23 cellular contexts compared by ENCODE assay signal in the genomic region with DNA sequence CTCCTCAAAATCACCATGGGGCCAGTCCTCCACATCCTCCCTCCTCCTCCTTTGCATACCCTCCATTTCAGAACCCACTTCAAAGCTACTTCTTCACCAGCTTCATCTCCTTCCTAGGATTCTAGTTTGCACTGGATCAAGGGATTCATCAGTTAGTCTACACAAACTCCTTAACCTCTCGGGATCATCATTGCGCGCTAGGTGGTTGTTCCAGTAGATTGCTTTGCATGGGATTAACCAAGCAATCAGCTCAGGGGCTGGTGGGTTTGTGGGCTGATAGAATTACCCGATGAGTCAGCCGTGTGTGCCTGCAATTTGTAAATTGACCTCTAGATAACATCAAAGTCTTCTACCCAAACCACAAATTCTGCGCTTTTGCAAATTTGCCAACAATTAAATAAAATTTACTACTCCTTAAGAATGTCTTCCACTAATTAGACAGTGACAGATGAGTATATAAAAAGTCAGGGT. TPM values are rescaled to one million over a fixed set of nuclear protein-coding genes. Genes with fewer than 3 reads are reported as not detected.
DNase-seq lines count a peak whose midpoint lies in the region; ATAC-seq, FAIRE-seq and TF ChIP-seq lines count a peak whose summit lies in the region.
"Had no signal": no experiment of that assay in that cellular context is flagged by ENCODE, and none has a peak within 500 bp of the region (broad histone marks: within the 10 kb centered on the region; RNA-seq: fewer than 3 reads in every experiment).

No MANE protein-coding gene starts in this region.

- H4K20me1 ChIP-seq in astrocyte (ENCODE audit: insufficient read depth, low read length): no peaks in the 10 kb centered on the region

- H3K4me3 Mint-ChIP-seq in astrocyte (ENCODE audit: unreplicated experiment): no peak overlapping the region
- H3K4me3 Mint-ChIP-seq: activated naive CD8-positive, alpha-beta T cell; activated T-cell treated with anti-CD3 and anti-CD28 coated beads, Interleukin-2, amount 50 U/mL, for 72 hours; H9 had no signal

- H3K9me3 Mint-ChIP-seq in astrocyte (ENCODE audit: unreplicated experiment): no peaks in the 10 kb centered on the region
- H3K9me3 Mint-ChIP-seq: activated T-cell treated with anti-CD3 and anti-CD28 coated beads, Interleukin-2, amount 50 U/mL, for 72 hours; H9 had no signal

- H3K4me2 ChIP-seq in astrocyte (ENCODE audit: low read length): no peak overlapping the region
- no peak overlapping the region for H3K4me2 ChIP-seq in trophoblast cell (ENCODE audit: low read length)

- H3K27me3 ChIP-seq in astrocyte (ENCODE audit: insufficient read depth, low read length) (peaks cover 41% of the 10 kb centered on the region), trophoblast cell (ENCODE audit: insufficient read depth, low read length) (no peaks in the 10 kb centered on the region)
- H3K27me3 ChIP-seq: body of pancreas, SJSA1 had no signal

- H3K14ac ChIP-seq in trophoblast cell (ENCODE audit: low read length): no peak overlapping the region

- H3K36me3 ChIP-seq in astrocyte (ENCODE audit: insufficient read depth, low read length) (no peaks in the 10 kb centered on the region), trophoblast cell (ENCODE audit: control insufficient read depth in 1 of 2, insufficient read depth in 2 of 2, low read length in 2 of 2) (peaks cover 2 to 6% of the 10 kb centered on the region in 2 experiments)
- H3K36me3 ChIP-seq: lower lobe of right lung, SJSA1, suprapubic skin had no signal

- no peak overlapping the region for H2BK120ac ChIP-seq in trophoblast cell (ENCODE audit: insufficient read depth, low read length, poor library complexity)

- H3K9ac ChIP-seq in astrocyte (ENCODE audit: low read length) (no peak overlapping the region), trophoblast cell (ENCODE audit: low read length) (no peak overlapping the region)

- WGBS in trophoblast cell (ENCODE audit: extremely low coverage, insufficient coverage, insufficient read length): no CpG with 5 or more reads among the region's 6 CpGs

- no peak overlapping the region for H3K4me3 ChIP-seq in astrocyte (ENCODE audit: insufficient read depth, low read depth, low read length)
- H3K4me3 ChIP-seq in trophoblast cell (ENCODE audit: low read depth, low read length): no peak overlapping the region
- H3K4me3 ChIP-seq: body of pancreas, lower lobe of right lung, SJSA1, suprapubic skin had no signal

- peak; percentile 74 for DNase-seq in Daoy (ENCODE audit: low read depth)
- peak; percentile 58 for DNase-seq in NCI-H82 treated with DMSO at 0.1 percent for 48 hours (lab: John Stamatoyannopoulos, UW; ENCODE audit: unreplicated experiment)
- DNase-seq in astrocyte (ENCODE audit: low read depth): peak; percentile 55
- DNase-seq in trophoblast cell: no peak
- no peak for DNase-seq in DMS153 (lab: John Stamatoyannopoulos, UW)
- DNase-seq in activated CD4-positive, alpha-beta T cell treated with anti-CD3 and anti-CD28 coated beads, Interleukin-2, amount 50 U/mL, for 1 hour: no peak
- no peak for DNase-seq in SIG-M5 treated with dmso at 0.1 percent for 504 hours (lab: John Stamatoyannopoulos, UW; ENCODE audit: unreplicated experiment)
- DNase-seq: activated CD4-positive, CD25-positive, alpha-beta regulatory T cell treated with anti-CD3 and anti-CD28 coated beads, Interleukin-2, amount 50 U/mL, for 72 hours; activated T-cell treated with anti-CD3 and anti-CD28 coated beads, Interleukin-2, amount 50 U/mL, for 72 hours; body of pancreas; GDM1; H9; lower lobe of right lung; NCI-H1930; occipital lobe; stimulated activated CD4-positive, alpha-beta T cell treated with anti-CD3 and anti-CD28 coated beads, Interleukin-12 subunit alpha, Interleukin-12 subunit beta, amount 100 ng/mL, for 4 hours; T-helper 9 cell had no signal

- no peak overlapping the region for H3K27ac ChIP-seq in astrocyte (ENCODE audit: low read depth, low read length)
- H3K27ac ChIP-seq in trophoblast cell (ENCODE audit: low read depth, low read length): no peak overlapping the region
- H3K27ac ChIP-seq: body of pancreas, lower lobe of right lung, SJSA1, suprapubic skin had no signal

- peaks cover 18% of the 10 kb centered on the region for H3K4me1 Mint-ChIP-seq in astrocyte (ENCODE audit: low read depth, unreplicated experiment)

- peaks cover 10% of the 10 kb centered on the region for H3K36me3 Mint-ChIP-seq in astrocyte (ENCODE audit: low read depth, unreplicated experiment)
- H3K36me3 Mint-ChIP-seq: activated naive CD8-positive, alpha-beta T cell had no signal

- H3K27me3 Mint-ChIP-seq in astrocyte (ENCODE audit: low read depth, unreplicated experiment): peaks cover 25% of the 10 kb centered on the region
- H3K27me3 Mint-ChIP-seq: activated naive CD8-positive, alpha-beta T cell had no signal

- H3K79me2 ChIP-seq in astrocyte (ENCODE audit: insufficient read depth, low read length): no peaks in the 10 kb centered on the region
- H3K79me2 ChIP-seq in trophoblast cell (ENCODE audit: control insufficient read depth, insufficient read depth, low read length, poor library complexity): peaks cover 14% of the 10 kb centered on the region

- H2AK5ac ChIP-seq in trophoblast cell (ENCODE audit: low read length): no peak overlapping the region

- H3K9me3 ChIP-seq in astrocyte (ENCODE audit: insufficient read depth, low read depth, low read length) (no peaks in the 10 kb centered on the region), trophoblast cell (ENCODE audit: insufficient read depth, low read depth, low read length) (peaks cover 2% of the 10 kb centered on the region)
- H3K9me3 ChIP-seq: body of pancreas, lower lobe of right lung, SJSA1, suprapubic skin had no signal

- no peak for ATAC-seq in GM21447 (IDR thresholded peaks at IDR 0.05; ENCODE audit: unreplicated experiment)
- ATAC-seq: activated T-cell treated with anti-CD3 and anti-CD28 coated beads, Interleukin-2, amount 50 U/mL, for 72 hours; body of pancreas; lower lobe of right lung had no signal

- no peak overlapping the region for H4K8ac ChIP-seq in trophoblast cell (ENCODE audit: low read depth, low read length)

- peak overlapping the region; percentile 45 for H3K4ac ChIP-seq in trophoblast cell (ENCODE audit: low read depth, low read length)

- FAIRE-seq in astrocyte (lab: Jason Lieb, UNC): no peak

- no peak overlapping the region for H2AFZ ChIP-seq in astrocyte (ENCODE audit: low read depth, low read length)
- H2AFZ ChIP-seq in trophoblast cell (ENCODE audit: insufficient read depth, low read length, poor library complexity): no peak overlapping the region

- H3K4me1 ChIP-seq in astrocyte (ENCODE audit: insufficient read depth, low read length): no peaks in the 10 kb centered on the region
- H3K4me1 ChIP-seq in trophoblast cell (ENCODE audit: control insufficient read depth in 1 of 2, insufficient read depth in 2 of 2, low read length in 2 of 2): peaks cover 42 to 46% of the 10 kb centered on the region in 2 experiments
- H3K4me1 ChIP-seq: lower lobe of right lung, SJSA1 had no signal

- no peak overlapping the region for H3K27ac Mint-ChIP-seq in astrocyte (ENCODE audit: unreplicated experiment)
- H3K27ac Mint-ChIP-seq: activated naive CD8-positive, alpha-beta T cell; activated T-cell treated with anti-CD3 and anti-CD28 coated beads, Interleukin-2, amount 50 U/mL, for 72 hours; H9 had no signal

- no peak overlapping the region for H4K12ac ChIP-seq in trophoblast cell (ENCODE audit: low read depth, low read length)

- no peak overlapping the region for H2BK5ac ChIP-seq in trophoblast cell (ENCODE audit: low read depth, low read length, poor library complexity)

- peaks cover 5% of the 10 kb centered on the region for H3K79me1 ChIP-seq in trophoblast cell (ENCODE audit: low read length)

- H3K18ac ChIP-seq in trophoblast cell (ENCODE audit: low read length): no peak overlapping the region

- H2BK12ac ChIP-seq in trophoblast cell (ENCODE audit: low read length): no peak overlapping the region

- no peak overlapping the region for H3K23ac ChIP-seq in trophoblast cell (ENCODE audit: low read length)

- TF ChIP-seq CTCF in astrocyte (IDR thresholded peaks at IDR 0.05; ENCODE audit: insufficient read depth, low read depth, low read length): no peak

- no peak overlapping the region for H4K91ac ChIP-seq in trophoblast cell (ENCODE audit: low read depth, low read length)

RNA-seq across cellular contexts. Expression of gene KANK4, which starts 7.7 kb away (rescaled TPM):
- total RNA-seq in Daoy (2014; rRNA removed; shearing (Covaris generic)): 0.03 TPM in 1 of 2 replicates, not detected in the other
- total RNA-seq in astrocyte: 8.5 and 14.5 TPM in 2 replicates
- polyA plus RNA-seq in trophoblast cell (2013): 41.0 and 46.4 TPM in 2 replicates
- total RNA-seq: activated CD8-positive, alpha-beta memory T cell treated with anti-CD3 and anti-CD28 coated beads for 36 hours; activated T-cell treated with anti-CD3 and anti-CD28 coated beads, Interleukin-2, amount 50 U/mL, for 72 hours; OCI-LY7; SJSA1 had no signal

Comparison
In these comparisons a context has a peak if more than half of its experiments do, and no peak if none do; other contexts are left out.
1. DNase-seq: peak in Daoy (single experiment), NCI-H82 treated with DMSO at 0.1 percent for 48 hours (single experiment) and astrocyte (single experiment); none in trophoblast cell (0 of 2), DMS153 (single experiment), activated CD4-positive, alpha-beta T cell treated with anti-CD3 and anti-CD28 coated beads, Interleukin-2, amount 50 U/mL, for 1 hour (single experiment) and SIG-M5 treated with dmso at 0.1 percent for 504 hours (single experiment).